ENCODE assay signal across 20 cellular contexts in the genomic region with DNA sequence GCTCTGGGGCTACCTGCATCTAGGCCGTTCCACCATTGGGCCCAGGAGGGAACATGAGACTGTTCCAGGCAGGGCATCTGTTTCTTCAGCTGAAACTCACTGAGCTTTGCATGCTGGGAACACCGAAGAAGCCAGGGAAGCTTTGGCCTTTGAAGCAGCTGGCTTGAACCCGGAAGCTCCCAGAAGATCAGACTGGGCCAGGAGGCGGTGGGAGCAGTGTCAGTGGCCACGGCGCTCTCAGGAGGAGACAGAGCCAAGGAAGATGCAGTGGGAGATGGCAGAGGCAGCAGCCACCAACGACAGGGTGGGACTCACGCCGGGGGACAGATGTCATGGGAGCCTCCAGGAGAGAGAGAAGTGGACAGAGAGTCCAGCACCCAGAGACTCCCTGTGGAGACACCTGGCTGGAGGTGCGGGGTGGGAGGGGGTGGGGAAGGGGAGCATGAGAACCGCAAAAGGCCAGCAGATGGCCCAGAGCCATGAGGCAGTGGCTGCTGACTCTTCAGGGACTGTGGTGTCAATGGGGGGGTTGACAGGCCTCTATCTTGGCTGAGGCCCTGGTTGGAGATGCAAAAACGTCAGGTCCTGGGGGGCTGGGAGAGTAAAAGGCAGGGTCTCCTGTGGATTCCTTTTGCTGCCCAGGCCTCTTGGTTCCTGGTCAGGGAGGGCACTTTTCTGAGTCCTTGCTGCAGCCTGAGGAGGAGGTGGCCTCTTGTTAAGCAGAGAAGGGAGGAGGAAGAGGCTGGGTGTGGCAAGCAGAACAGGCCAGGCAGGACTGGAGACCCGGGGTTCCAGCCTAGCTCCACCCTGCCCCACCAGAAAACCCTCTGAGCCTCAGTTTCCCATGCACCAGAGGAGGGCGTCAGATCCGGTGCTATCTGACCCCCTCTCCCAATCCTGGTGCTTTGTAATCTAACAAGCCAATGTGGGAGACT. TPM values are rescaled to one million over a fixed set of nuclear protein-coding genes. Genes with fewer than 3 reads are reported as not detected.
A peak's percentile ranks its signal among the peaks of the same experiment; 100 is the strongest.
DNase-seq lines count a peak whose midpoint lies in the region; ATAC-seq and TF ChIP-seq lines count a peak whose summit lies in the region.
"Had no signal": no experiment of that assay in that cellular context is flagged by ENCODE, and none has a peak within 500 bp of the region (broad histone marks: within the 10 kb centered on the region; RNA-seq: fewer than 3 reads in every experiment).

No MANE protein-coding gene starts in this region.

- WGBS in SK-N-SH (ENCODE audit: low lambda C conversion rate): 90% methylated on average over 15 of the region's 15 CpGs

- H3K36me3 ChIP-seq in SK-N-SH (replicated peaks in 1 of 2; ENCODE audit: control insufficient read depth in 1 of 2, insufficient read depth in 2 of 2, low read length in 1 of 2): no peaks in the 10 kb centered on the region
- no peaks in the 10 kb centered on the region for H3K36me3 ChIP-seq in colonic mucosa
- no peaks in the 10 kb centered on the region for H3K36me3 ChIP-seq in mucosa of rectum (ENCODE audit: control insufficient read depth in 2 of 2, insufficient read depth in 2 of 2, low read length in 2 of 2)
- H3K36me3 ChIP-seq in tibial artery: no peaks in the 10 kb centered on the region
- H3K36me3 ChIP-seq: BLaER1 treated with 17β-estradiol and CSF1 and Interleukin-3, amounts not matched to agents 10 nM and 100 nM had no signal

- no peak for TF ChIP-seq EP300 in SK-N-SH (IDR thresholded peaks at IDR 0.05; ENCODE audit: borderline replicate concordance in 1 of 2, low read depth in 1 of 2, low read length in 1 of 2)

- H3K27ac ChIP-seq in SK-N-SH (ENCODE audit: low read depth in 2 of 2, low read length in 1 of 2) (peak overlapping the region in 1 of 2 experiments; percentile 47; a peak in 1 of 4 replicates), colonic mucosa (no peak overlapping the region), mucosa of rectum (ENCODE audit: low read depth in 2 of 2, low read length in 2 of 2) (peak overlapping the region; percentile 48 to 52), tibial artery (peak overlapping the region; percentile 87 to 92)
- H3K27ac ChIP-seq: BLaER1 treated with 17β-estradiol and CSF1 and Interleukin-3, amounts not matched to agents 10 nM and 100 nM had no signal

- H3K9me3 ChIP-seq in SK-N-SH (no peaks in the 10 kb centered on the region), colonic mucosa (no peaks in the 10 kb centered on the region), mucosa of rectum (ENCODE audit: control insufficient read depth in 2 of 2, low read length in 2 of 2) (no peaks in the 10 kb centered on the region), tibial artery (no peaks in the 10 kb centered on the region)
- H3K9me3 ChIP-seq: BLaER1 treated with 17β-estradiol and CSF1 and Interleukin-3, amounts not matched to agents 10 nM and 100 nM had no signal

- H3K4me3 ChIP-seq in SK-N-SH (ENCODE audit: low read depth in 2 of 2, low read length in 1 of 2) (no peak overlapping the region), colonic mucosa (no peak overlapping the region), mucosa of rectum (ENCODE audit: low read length in 2 of 2) (no peak overlapping the region), tibial artery (no peak overlapping the region)
- H3K4me3 ChIP-seq: BLaER1 treated with 17β-estradiol and CSF1 and Interleukin-3, amounts not matched to agents 10 nM and 100 nM had no signal

- no peaks in the 10 kb centered on the region for H3K9me2 ChIP-seq in SK-N-SH

- DNase-seq in SK-N-SH (no peak), colonic mucosa (peak; percentile 68), tibial artery (no peak), glomerular visceral epithelial cell (ENCODE audit: extremely low spot score) (no peak)
- no peak for DNase-seq in stimulated activated naive CD4-positive, alpha-beta T cell (lab: John Stamatoyannopoulos, UW)
- DNase-seq: activated CD4-positive, alpha-beta T cell treated with anti-CD3 and anti-CD28 coated beads, Interleukin-2, amount 50 U/mL, for 1 hour; activated CD8-positive, alpha-beta memory T cell treated with anti-CD3 and anti-CD28 coated beads, Interleukin-2, amount 50 U/mL, for 48 hours; activated gamma-delta T cell treated with Interleukin-2 at 50 U/mL for 16 hours; caudate nucleus; hippocampal formation; islet precursor cell; NCI-H1105 treated with DMSO at 0.1 percent for 48 hours; NCI-H510A; stimulated activated CD4-positive, alpha-beta T cell treated with anti-CD3 and anti-CD28 coated beads, Interleukin-1b, Interleukin-23, amount 100 ng/mL, for 48 hours; stimulated activated naive CD4-positive, alpha-beta T cell treated with Interleukin-2 at 50 U/mL for 16 hours had no signal

- POLR2A ChIA-PET in SK-N-SH (lab: Yijun Ruan, JAX): no interaction called here

- peak overlapping the region; percentile 59 for H3K4me2 ChIP-seq in SK-N-SH

- intact Hi-C loops in colonic mucosa (cut with DNase I) (no loop called here), tibial artery (cut with DNase I; ENCODE audit: low total_unique reads) (loop anchor here (5.0 kb wide), 1 partner anchor 103 kb away; no protein-coding TSS in a partner anchor)

- TF ChIP-seq CTCF in SK-N-SH (IDR thresholded peaks at IDR 0.05) (no peak), colonic mucosa (IDR thresholded peaks at IDR 0.05) (no peak), tibial artery (IDR thresholded peaks at IDR 0.05) (no peak)

- H3K27me3 ChIP-seq in SK-N-SH (ENCODE audit: insufficient read depth): no peaks in the 10 kb centered on the region
- no peaks in the 10 kb centered on the region for H3K27me3 ChIP-seq in colonic mucosa
- H3K27me3 ChIP-seq in mucosa of rectum (ENCODE audit: control insufficient read depth in 2 of 2, insufficient read depth in 2 of 2, low read length in 2 of 2): no peaks in the 10 kb centered on the region
- H3K27me3 ChIP-seq in tibial artery: no peaks in the 10 kb centered on the region
- H3K27me3 ChIP-seq: BLaER1 treated with 17β-estradiol and CSF1 and Interleukin-3, amounts not matched to agents 10 nM and 100 nM had no signal

- no peak overlapping the region for H3K9ac ChIP-seq in SK-N-SH
- peak overlapping the region in 1 of 2 donors; percentile 51 for H3K9ac ChIP-seq in colonic mucosa (ENCODE audit: low read depth in 2 of 2, low read length in 2 of 2)
- no peak overlapping the region for H3K9ac ChIP-seq in mucosa of rectum (ENCODE audit: low read depth in 1 of 2, low read length in 2 of 2)
- H3K9ac ChIP-seq: BLaER1 treated with 17β-estradiol and CSF1 and Interleukin-3, amounts not matched to agents 10 nM and 100 nM had no signal

- ATAC-seq in SK-N-SH treated with all-trans-retinoic acid at 6 μM for 48 hours: no peak
- no peak for ATAC-seq in HG02840 (IDR thresholded peaks at IDR 0.05; ENCODE audit: low FRiP score, unreplicated experiment)

- TF ChIP-seq RAD21 in SK-N-SH (IDR thresholded peaks at IDR 0.05; ENCODE audit: low read length): no peak

- H3K4me1 ChIP-seq in SK-N-SH (ENCODE audit: control insufficient read depth in 1 of 2, insufficient read depth in 2 of 2, low read depth in 1 of 2, low read length in 1 of 2) (peaks cover 18 to 39% of the 10 kb centered on the region in 2 experiments; a peak in 3 of 4 replicates), colonic mucosa (peaks cover 5% of the 10 kb centered on the region), mucosa of rectum (ENCODE audit: control insufficient read depth in 2 of 2, insufficient read depth in 2 of 2, low read length in 2 of 2) (peaks cover 15 to 23% of the 10 kb centered on the region in 2 donors), tibial artery (peaks cover 0 to 67% (median 57%) of the 10 kb centered on the region in 4 donors)

- H4K20me1 ChIP-seq in SK-N-SH (ENCODE audit: insufficient read depth): no peaks in the 10 kb centered on the region
- H4K20me1 ChIP-seq: BLaER1 treated with 17β-estradiol and CSF1 and Interleukin-3, amounts not matched to agents 10 nM and 100 nM had no signal

- CTCF ChIA-PET in SK-N-SH (lab: Yijun Ruan, JAX): interaction anchor here (0.9 to 1.9 kb wide), 4 partner anchors 33 to 228 kb away, joined by 3 to 7 read pairs (median 5); no protein-coding TSS in a partner anchor

- H3F3A ChIP-seq in SK-N-SH (replicated peaks; ENCODE audit: insufficient read depth): peaks cover 4% of the 10 kb centered on the region

- no peaks in the 10 kb centered on the region for H3K79me2 ChIP-seq in SK-N-SH (ENCODE audit: insufficient read depth)

- H2AFZ ChIP-seq in SK-N-SH (ENCODE audit: low read depth): peak overlapping the region; percentile 53; the same call in 1 of the 2 replicates

TF ChIP-seq in SK-N-SH, 30 proteins besides CTCF, POLR2A, EP300 and RAD21 (continues in another document):
- no peak for TF ChIP-seq IRF3 (IDR thresholded peaks at IDR 0.05; ENCODE audit: low read depth, low read length)
- TF ChIP-seq FOSL2 (IDR thresholded peaks at IDR 0.05; ENCODE audit: borderline replicate concordance, low read depth): no peak
- TF ChIP-seq NRF1 (IDR thresholded peaks at IDR 0.05; ENCODE audit: low read depth, low read length): no peak

TF ChIP-seq in SK-N-SH treated with all-trans-retinoic acid at 6 μM for 48 hours, 23 proteins besides CTCF, POLR2A, EP300 and RAD21 (continues in another document):
- TF ChIP-seq, protein P1, sequence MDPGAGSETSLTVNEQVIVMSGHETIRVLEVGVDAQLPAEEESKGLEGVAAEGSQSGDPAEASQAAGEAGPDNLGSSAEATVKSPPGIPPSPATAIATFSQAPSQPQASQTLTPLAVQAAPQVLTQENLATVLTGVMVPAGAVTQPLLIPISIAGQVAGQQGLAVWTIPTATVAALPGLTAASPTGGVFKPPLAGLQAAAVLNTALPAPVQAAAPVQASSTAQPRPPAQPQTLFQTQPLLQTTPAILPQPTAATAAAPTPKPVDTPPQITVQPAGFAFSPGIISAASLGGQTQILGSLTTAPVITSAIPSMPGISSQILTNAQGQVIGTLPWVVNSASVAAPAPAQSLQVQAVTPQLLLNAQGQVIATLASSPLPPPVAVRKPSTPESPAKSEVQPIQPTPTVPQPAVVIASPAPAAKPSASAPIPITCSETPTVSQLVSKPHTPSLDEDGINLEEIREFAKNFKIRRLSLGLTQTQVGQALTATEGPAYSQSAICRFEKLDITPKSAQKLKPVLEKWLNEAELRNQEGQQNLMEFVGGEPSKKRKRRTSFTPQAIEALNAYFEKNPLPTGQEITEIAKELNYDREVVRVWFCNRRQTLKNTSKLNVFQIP (CRISPR knock-in tag; IDR thresholded peaks at IDR 0.05; ENCODE audit: borderline replicate concordance, low read depth): no peak
- TF ChIP-seq RARB (CRISPR knock-in tag; IDR thresholded peaks at IDR 0.05): no peak

RNA-seq across cellular contexts. Expression of gene AQP1, which starts 6.3 kb away (rescaled TPM):
- 1.7 and 2.4 TPM in 2 replicates for polyA plus RNA-seq in SK-N-SH (2012; rRNA removed)
- polyA plus RNA-seq in SK-N-SH (2012; cell fraction: cytosol; rRNA removed): 1.5 and 1.6 TPM in 2 replicates
- 7.0 and 8.4 TPM in 2 replicates for polyA plus RNA-seq in SK-N-SH (2012; cell fraction: nucleus; rRNA removed)
- total RNA-seq in colonic mucosa: 10 to 100 TPM; 33.9 to 47.4 TPM

RNA-seq across cellular contexts. Expression of gene GHRHR, which starts 58.4 kb away (rescaled TPM):
- not detected in 2 replicates for polyA plus RNA-seq in SK-N-SH (2012; rRNA removed)
- polyA plus RNA-seq in SK-N-SH (2012; cell fraction: cytosol; rRNA removed): not detected in 2 replicates
- not detected in 2 replicates for polyA plus RNA-seq in SK-N-SH (2012; cell fraction: nucleus; rRNA removed)
- not detected for total RNA-seq in colonic mucosa
- total RNA-seq: urinary bladder had no signal
- polyA plus RNA-seq: urinary bladder had no signal
